ENCODE assay signal across 13 cellular contexts in genomic region chr3:58085616-58086015, GRCh38.
DNase-seq lines count a peak whose midpoint lies in the region; ATAC-seq and TF ChIP-seq lines count a peak whose summit lies in the region.
"Had no signal": no experiment of that assay in that cellular context is flagged by ENCODE, and none has a peak within 500 bp of the region (broad histone marks: within the 10 kb centered on the region; RNA-seq: fewer than 3 reads in every experiment).

No MANE protein-coding gene starts in this region.

- intact Hi-C loops in ovary (cut with DNase I) (no loop called here), left ventricle myocardium inferior (cut with micrococcal nuclease) (no loop called here)

- H3K27ac ChIP-seq in gastroesophageal sphincter (peak overlapping the region in 3 of 4 donors; percentile 31 to 63 (median 51)), ovary (no peak overlapping the region), left ventricle myocardium inferior (replicated peaks) (no peak overlapping the region)

- no peak for TF ChIP-seq CTCF in GM06990 (IDR thresholded peaks at IDR 0.05; ENCODE audit: insufficient read depth, low read length, poor library complexity, severe bottlenecking)
- TF ChIP-seq CTCF in gastroesophageal sphincter (IDR thresholded peaks at IDR 0.05) = no peak
- TF ChIP-seq CTCF in ovary (IDR thresholded peaks at IDR 0.05) = no peak
- no peak for TF ChIP-seq CTCF in mesothelial cell of epicardium (IDR thresholded peaks at IDR 0.05; ENCODE audit: unreplicated experiment)
- TF ChIP-seq CTCF in left ventricle myocardium inferior (IDR thresholded peaks at IDR 0.05; ENCODE audit: borderline replicate concordance) = no peak

- 38 to 90% methylated on average over 2 to 5 of the region's 6 CpGs for WGBS in gastroesophageal sphincter (ENCODE audit: low coverage in 1 of 2), 2 donors
- WGBS in ovary, 3 donors = 76 to 86% (median 84%) methylated on average over 6 of the region's 6 CpGs

- peak; percentile 50 for ATAC-seq in GM21447 (IDR thresholded peaks at IDR 0.05; ENCODE audit: unreplicated experiment)
- peak; percentile 44 for ATAC-seq in HG03432 (IDR thresholded peaks at IDR 0.05; ENCODE audit: unreplicated experiment)
- no peak for ATAC-seq in gastroesophageal sphincter
- ATAC-seq: gastrocnemius medialis, left lung had no signal

- no peaks in the 10 kb centered on the region for H3K9me3 ChIP-seq in gastroesophageal sphincter
- no peaks in the 10 kb centered on the region for H3K9me3 ChIP-seq in ovary
- no peaks in the 10 kb centered on the region for H3K9me3 ChIP-seq in left ventricle myocardium inferior (replicated peaks)
- H3K9me3 ChIP-seq: gastrocnemius medialis, left lung had no signal

- peaks cover 33% of the 10 kb centered on the region for H3K36me3 Mint-ChIP-seq in mesothelial cell of epicardium

- H3K4me1 Mint-ChIP-seq in mesothelial cell of epicardium = peaks cover 8% of the 10 kb centered on the region

- TF ChIP-seq POLR2A in gastroesophageal sphincter (IDR thresholded peaks at IDR 0.05) = no peak
- TF ChIP-seq POLR2A in ovary (IDR thresholded peaks at IDR 0.05) = no peak

- no peaks in the 10 kb centered on the region for H3K27me3 Mint-ChIP-seq in mesothelial cell of epicardium (ENCODE audit: low read depth)

- DNase-seq in GM06990 (ENCODE audit: extremely low read depth, insufficient read length) = peak; percentile 26
- DNase-seq in NCI-H1105 treated with DMSO at 0.1 percent for 48 hours (lab: John Stamatoyannopoulos, UW) = no peak
- no peak for DNase-seq in ovary
- DNase-seq in mesothelial cell of epicardium (ENCODE audit: low spot score in 2 of 2, unreplicated experiment in 2 of 2) = no peak
- DNase-seq in left ventricle myocardium inferior = no peak
- DNase-seq: activated CD8-positive, alpha-beta memory T cell treated with anti-CD3 and anti-CD28 coated beads, Interleukin-2, amount 50 U/mL, for 4 hours; gastrocnemius medialis; left lung; NCI-H526 treated with DMSO at 0.1 percent for 48 hours; SW 1271 had no signal

- no peak overlapping the region for H3K4me3 ChIP-seq in GM06990 (replicated peaks; ENCODE audit: low read depth, low read length)
- no peak overlapping the region for H3K4me3 ChIP-seq in gastroesophageal sphincter
- H3K4me3 ChIP-seq in ovary = no peak overlapping the region
- H3K4me3 ChIP-seq in left ventricle myocardium inferior = no peak overlapping the region
- H3K4me3 ChIP-seq: gastrocnemius medialis, left lung had no signal

- H3K27ac Mint-ChIP-seq in mesothelial cell of epicardium = no peak overlapping the region

- no peak overlapping the region for H3K4me3 Mint-ChIP-seq in mesothelial cell of epicardium

- no peaks in the 10 kb centered on the region for H3K9me3 Mint-ChIP-seq in mesothelial cell of epicardium

- peaks cover 0 to 41% (median 11%) of the 10 kb centered on the region in 3 donors for H3K4me1 ChIP-seq in gastroesophageal sphincter
- no peaks in the 10 kb centered on the region for H3K4me1 ChIP-seq in ovary (ENCODE audit: insufficient read depth)
- peaks cover 33% of the 10 kb centered on the region for H3K4me1 ChIP-seq in left ventricle myocardium inferior

- H3K36me3 ChIP-seq in GM06990 (ENCODE audit: control insufficient read depth, insufficient read depth, low read length) (no peaks in the 10 kb centered on the region), gastroesophageal sphincter (peaks cover 0 to 21% of the 10 kb centered on the region in 2 donors), ovary (no peaks in the 10 kb centered on the region), left ventricle myocardium inferior (peaks cover 4% of the 10 kb centered on the region)
- H3K36me3 ChIP-seq: gastrocnemius medialis, left lung had no signal

- H3K27me3 ChIP-seq in GM06990 (replicated peaks; ENCODE audit: control insufficient read depth, insufficient read depth, low read length) = no peaks in the 10 kb centered on the region
- H3K27me3 ChIP-seq in gastroesophageal sphincter = no peaks in the 10 kb centered on the region
- H3K27me3 ChIP-seq in ovary = no peaks in the 10 kb centered on the region
- no peaks in the 10 kb centered on the region for H3K27me3 ChIP-seq in left ventricle myocardium inferior (ENCODE audit: low read depth)
- H3K27me3 ChIP-seq: gastrocnemius medialis, left lung had no signal

- TF ChIP-seq EP300 in gastroesophageal sphincter (IDR thresholded peaks at IDR 0.05) = no peak
- no peak for TF ChIP-seq EP300 in ovary (IDR thresholded peaks at IDR 0.05)

Comparison
In these comparisons a context has a peak if more than half of its experiments do, and no peak if none do; other contexts are left out.
1. H3K27ac ChIP-seq: peak in gastroesophageal sphincter (3 of 4); none in ovary (0 of 2) and left ventricle myocardium inferior (single experiment).